Comparison of ENCODE assay signal across 8 cellular contexts in genomic region chr5:21802869-21803490, GRCh38.
DNase-seq lines count a peak whose midpoint lies in the region; ATAC-seq and TF ChIP-seq lines count a peak whose summit lies in the region.

No MANE protein-coding gene starts in this region.

- no peak overlapping the region for H3K14ac ChIP-seq in mesenchymal stem cell (ENCODE audit: low read length in 2 of 2)

- H4K91ac ChIP-seq in mesenchymal stem cell (ENCODE audit: low read length): no peak overlapping the region

- H3K18ac ChIP-seq in mesenchymal stem cell (ENCODE audit: low read depth in 1 of 2, low read length in 2 of 2): no peak overlapping the region

- H3K79me1 ChIP-seq in mesenchymal stem cell (replicated peaks; ENCODE audit: low read length, poor library complexity, severe bottlenecking): no peaks in the 10 kb centered on the region

- peaks cover 5% of the 10 kb centered on the region for H3K9me3 ChIP-seq in mesenchymal stem cell (ENCODE audit: control insufficient read depth, low read length)

- H2BK15ac ChIP-seq in mesenchymal stem cell (ENCODE audit: low read depth, poor library complexity, severe bottlenecking): no peak overlapping the region

- H3K36me3 ChIP-seq in brain microvascular endothelial cell (replicated peaks) (no peaks in the 10 kb centered on the region), mesenchymal stem cell (ENCODE audit: control insufficient read depth in 1 of 2, insufficient read depth in 2 of 2, low read depth in 1 of 2, low read length in 2 of 2) (no peaks in the 10 kb centered on the region)

- H3K4ac ChIP-seq in mesenchymal stem cell (ENCODE audit: low read depth in 1 of 2, low read length in 2 of 2): no peak overlapping the region

- ATAC-seq in GM18858 (IDR thresholded peaks at IDR 0.05; ENCODE audit: unreplicated experiment) (peak; percentile 62), HG02678 (IDR thresholded peaks at IDR 0.05; ENCODE audit: unreplicated experiment) (no peak)

- no peak overlapping the region for H2BK120ac ChIP-seq in mesenchymal stem cell (ENCODE audit: low read depth, low read length)

- peak; percentile 42 for TF ChIP-seq CTCF in brain microvascular endothelial cell (IDR thresholded peaks at IDR 0.05; ENCODE audit: low read depth, low read length, missing control alignments)

- no peak overlapping the region for H2BK5ac ChIP-seq in mesenchymal stem cell (ENCODE audit: low read depth, low read length, poor library complexity, severe bottlenecking)

- H3K4me1 ChIP-seq in mesenchymal stem cell (ENCODE audit: control insufficient read depth, insufficient read depth, low read depth, low read length): no peaks in the 10 kb centered on the region

- H3K4me2 ChIP-seq in mesenchymal stem cell (ENCODE audit: low read length, poor library complexity, severe bottlenecking): no peak overlapping the region

- H3K4me3 ChIP-seq in brain microvascular endothelial cell (ENCODE audit: low read depth, low read length) (no peak overlapping the region), mesenchymal stem cell (ENCODE audit: insufficient read depth in 1 of 2, low read depth in 1 of 2, low read length in 2 of 2) (no peak overlapping the region)

- in situ Hi-C loops in ACHN (cut with HindIII; ENCODE audit: low pct_ligation_motif_present, low pct_unique_long_range_greater_than_20kb, low sequenced_read_pairs): no loop called here
- in situ Hi-C loops in brain microvascular endothelial cell (cut with HindIII; ENCODE audit: low pct_ligation_motif_present, low sequenced_read_pairs): no loop called here

- H2AFZ ChIP-seq in mesenchymal stem cell (ENCODE audit: low read depth, low read length): no peak overlapping the region

- DNase-seq in ACHN (peak; percentile 42), NCI-H2171 (lab: John Stamatoyannopoulos, UW) (peak; percentile 75), brain microvascular endothelial cell (no peak), mesenchymal stem cell (peak; percentile 38)
- no peak for DNase-seq in activated CD4-positive, alpha-beta T cell treated with anti-CD3 and anti-CD28 coated beads for 48 hours
- no peak for DNase-seq in activated CD4-positive, alpha-beta T cell treated with anti-CD3 and anti-CD28 coated beads for 1 hour

- H3K27ac ChIP-seq in brain microvascular endothelial cell (no peak overlapping the region), mesenchymal stem cell (ENCODE audit: low read length, poor library complexity, severe bottlenecking) (no peak overlapping the region)

- no peak overlapping the region for H3K9ac ChIP-seq in mesenchymal stem cell (ENCODE audit: low read length)

- H2BK12ac ChIP-seq in mesenchymal stem cell (ENCODE audit: low read length in 2 of 2): no peak overlapping the region

- H4K8ac ChIP-seq in mesenchymal stem cell (ENCODE audit: low read length): no peak overlapping the region

- H3K23ac ChIP-seq in mesenchymal stem cell (ENCODE audit: low read length in 2 of 2): no peak overlapping the region

- no CpG with 5 or more reads among the region's 4 CpGs for WGBS in mesenchymal stem cell

- H2AK5ac ChIP-seq in mesenchymal stem cell (ENCODE audit: low read length, severe bottlenecking): no peak overlapping the region

- H3K27me3 ChIP-seq in brain microvascular endothelial cell (replicated peaks) (no peaks in the 10 kb centered on the region), mesenchymal stem cell (ENCODE audit: control insufficient read depth in 1 of 2, insufficient read depth in 1 of 2, low read length in 2 of 2) (no peaks in the 10 kb centered on the region)

Comparison
In these comparisons a context has a peak if more than half of its experiments do, and no peak if none do; other contexts are left out.
1. DNase-seq: peak in ACHN (single experiment), NCI-H2171 (single experiment) and mesenchymal stem cell (single experiment); none in brain microvascular endothelial cell (single experiment), activated CD4-positive, alpha-beta T cell treated with anti-CD3 and anti-CD28 coated beads for 48 hours (single experiment) and activated CD4-positive, alpha-beta T cell treated with anti-CD3 and anti-CD28 coated beads for 1 hour (single experiment).